ENCODE assay signal across 19 cellular contexts in genomic region chr1:102105931-102106550, GRCh38.
DNase-seq lines count a peak whose midpoint lies in the region; ATAC-seq and TF ChIP-seq lines count a peak whose summit lies in the region.
"Had no signal": no experiment of that assay in that cellular context is flagged by ENCODE, and none has a peak within 500 bp of the region (broad histone marks: within the 10 kb centered on the region; RNA-seq: fewer than 3 reads in every experiment).

No MANE protein-coding gene starts in this region.

- H3K36me3 ChIP-seq in HAP-1 (replicated peaks) = no peaks in the 10 kb centered on the region

- no peaks in the 10 kb centered on the region for H3K27me3 ChIP-seq in HAP-1 (ENCODE audit: low read depth)

- in situ Hi-C loops in HAP-1 (cut with MboI; ENCODE audit: low sequenced_read_pairs) = no loop called here

- DNase-seq in HAP-1 (ENCODE audit: low spot score in 2 of 2) (peak; percentile 39 to 96), NCI-H1048 (lab: John Stamatoyannopoulos, UW) (peak; percentile 40), mesothelial cell of epicardium (ENCODE audit: low spot score in 2 of 2, unreplicated experiment in 2 of 2) (no peak), dedifferentiated amniotic fluid mesenchymal stem cell (ENCODE audit: extremely low spot score) (no peak), NCI-H1417 treated with DMSO at 0.1 percent for 48 hours (lab: John Stamatoyannopoulos, UW) (no peak)
- DNase-seq in activated T-cell treated with anti-CD3 and anti-CD28 coated beads, Interleukin-2, amount 50 U/mL, for 24 hours = no peak
- DNase-seq: 8988T; ACHN; C1 segment of cervical spinal cord; Calu3; CD4-positive, alpha-beta memory T cell; COR-L47; DMS53; DMS79 treated with DMSO at 0.1 percent for 48 hours; GF-D8; GOT3; HCEC 1CT had no signal

- peaks cover 65% of the 10 kb centered on the region for H3K4me1 ChIP-seq in HAP-1
- H3K4me1 ChIP-seq: A549 had no signal

- peaks cover 35% of the 10 kb centered on the region for H3K4me1 Mint-ChIP-seq in mesothelial cell of epicardium
- H3K4me1 Mint-ChIP-seq in activated T-cell treated with anti-CD3 and anti-CD28 coated beads, Interleukin-2, amount 50 U/mL, for 24 hours (ENCODE audit: low read depth) = no peaks in the 10 kb centered on the region
- H3K4me1 Mint-ChIP-seq: CD4-positive, alpha-beta memory T cell had no signal

- no peaks in the 10 kb centered on the region for H3K27me3 Mint-ChIP-seq in mesothelial cell of epicardium (ENCODE audit: low read depth)
- no peaks in the 10 kb centered on the region for H3K27me3 Mint-ChIP-seq in activated T-cell treated with anti-CD3 and anti-CD28 coated beads, Interleukin-2, amount 50 U/mL, for 24 hours
- H3K27me3 Mint-ChIP-seq: CD4-positive, alpha-beta memory T cell had no signal

- H3K9me3 ChIP-seq in HAP-1 = no peaks in the 10 kb centered on the region; the same call in 1 of the 2 replicates
- H3K9me3 ChIP-seq: A549 had no signal

- peaks cover 4% of the 10 kb centered on the region for H3K36me3 Mint-ChIP-seq in mesothelial cell of epicardium
- H3K36me3 Mint-ChIP-seq in activated T-cell treated with anti-CD3 and anti-CD28 coated beads, Interleukin-2, amount 50 U/mL, for 24 hours (ENCODE audit: low read depth) = no peaks in the 10 kb centered on the region
- H3K36me3 Mint-ChIP-seq: CD4-positive, alpha-beta memory T cell had no signal

- no peak for TF ChIP-seq CTCF in mesothelial cell of epicardium (IDR thresholded peaks at IDR 0.05; ENCODE audit: unreplicated experiment)

- peak overlapping the region; percentile 71 for H3K27ac Mint-ChIP-seq in mesothelial cell of epicardium
- no peak overlapping the region for H3K27ac Mint-ChIP-seq in activated T-cell treated with anti-CD3 and anti-CD28 coated beads, Interleukin-2, amount 50 U/mL, for 24 hours
- H3K27ac Mint-ChIP-seq: CD4-positive, alpha-beta memory T cell had no signal

- H3K9me3 Mint-ChIP-seq in mesothelial cell of epicardium = peaks cover 17% of the 10 kb centered on the region
- H3K9me3 Mint-ChIP-seq in activated T-cell treated with anti-CD3 and anti-CD28 coated beads, Interleukin-2, amount 50 U/mL, for 24 hours = peaks cover 3% of the 10 kb centered on the region

- no peak overlapping the region for H3K4me3 ChIP-seq in HAP-1
- H3K4me3 ChIP-seq: A549 had no signal

- H3K4me3 Mint-ChIP-seq in mesothelial cell of epicardium = no peak overlapping the region
- H3K4me3 Mint-ChIP-seq in activated T-cell treated with anti-CD3 and anti-CD28 coated beads, Interleukin-2, amount 50 U/mL, for 24 hours = no peak overlapping the region
- H3K4me3 Mint-ChIP-seq: CD4-positive, alpha-beta memory T cell had no signal

- ATAC-seq in HG03521 (IDR thresholded peaks at IDR 0.05; ENCODE audit: unreplicated experiment) = no peak
- ATAC-seq: A549 had no signal

Comparison
In these comparisons a context has a peak if more than half of its experiments do, and no peak if none do; other contexts are left out.
1. DNase-seq: peak in HAP-1 (2 of 2) and NCI-H1048 (single experiment); none in mesothelial cell of epicardium (0 of 2), activated T-cell treated with anti-CD3 and anti-CD28 coated beads, Interleukin-2, amount 50 U/mL, for 24 hours (single experiment), dedifferentiated amniotic fluid mesenchymal stem cell (single experiment) and NCI-H1417 treated with DMSO at 0.1 percent for 48 hours (single experiment).